In the genomic region with DNA sequence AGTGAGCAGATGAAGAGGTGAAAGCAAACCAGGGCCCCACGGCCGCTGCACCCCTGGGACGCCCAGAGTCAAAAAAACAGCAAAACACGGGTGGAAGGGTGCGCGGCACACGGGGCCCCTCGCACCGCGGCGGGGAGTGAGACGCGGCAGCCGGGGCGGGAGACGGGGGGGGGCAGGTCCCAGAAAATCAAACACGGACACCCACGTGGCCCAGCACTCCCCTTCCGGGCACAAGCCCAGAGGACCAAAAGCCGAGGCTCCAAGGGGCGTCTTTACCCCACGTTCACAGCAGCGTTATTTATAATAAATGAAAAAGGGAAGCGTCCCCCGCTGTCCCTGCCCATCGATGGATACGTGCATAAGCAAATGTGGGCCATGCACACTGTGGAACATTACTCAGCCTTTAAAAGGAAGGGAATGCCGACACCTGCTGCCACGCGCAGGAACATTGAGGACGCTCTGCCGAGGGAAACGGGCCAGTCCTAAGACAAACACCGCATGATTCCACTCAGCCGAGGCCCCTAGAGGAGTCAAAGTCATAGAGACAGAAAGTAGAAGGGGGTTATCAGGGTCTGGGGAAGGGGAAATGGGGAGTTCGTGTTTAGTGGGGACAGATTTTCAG, we compare ENCODE assay signal across 8 cellular contexts. TPM values are rescaled to one million over a fixed set of nuclear protein-coding genes. Genes with fewer than 3 reads are reported as not detected.
DNase-seq lines count a peak whose midpoint lies in the region; FAIRE-seq and TF ChIP-seq lines count a peak whose summit lies in the region.

No MANE protein-coding gene starts in this region.

- H3K27ac Mint-ChIP-seq in brain: peak overlapping the region in 3 of 5 experiments; percentile 41 to 92 (median 89)

- 37% methylated on average over 36 of the region's 36 CpGs for WGBS in liver

- peaks cover 0 to 16% (median 10%) of the 10 kb centered on the region in 4 donors for H3K36me3 ChIP-seq in liver (ENCODE audit: control insufficient read depth in 4 of 4, insufficient read depth in 3 of 4, low read depth in 1 of 4, low read length in 3 of 4)

- no peak for TF ChIP-seq RAD21 in liver (IDR thresholded peaks at IDR 0.05)

- H3K27ac ChIP-seq in liver (ENCODE audit: low read depth in 1 of 2, low read length in 2 of 2) (no peak overlapping the region), substantia nigra (ENCODE audit: low read depth, low read length, poor library complexity, severe bottlenecking) (peak overlapping the region; percentile 73)

- peaks cover 11% of the 10 kb centered on the region for H3K27me3 Mint-ChIP-seq in brain

- DNase-seq in activated CD8-positive, alpha-beta memory T cell treated with anti-CD3 and anti-CD28 coated beads, Interleukin-2, amount 50 U/mL, for 4 hours: peak; percentile 35
- DNase-seq in activated CD8-positive, alpha-beta memory T cell treated with anti-CD3 and anti-CD28 coated beads, Interleukin-2, amount 50 U/mL, for 48 hours: no peak
- no peak for DNase-seq in Jurkat, Clone E6-1 (ENCODE audit: low read depth, low spot score)
- DNase-seq in substantia nigra (lab: John Stamatoyannopoulos, UW) (no peak), RCC 7860 (ENCODE audit: low spot score) (no peak), RPMI8226 (no peak)

- H3K9me3 Mint-ChIP-seq in brain: no peaks in the 10 kb centered on the region

- H3K9me3 ChIP-seq in liver (ENCODE audit: control insufficient read depth in 4 of 4, low read length in 3 of 4): no peaks in the 10 kb centered on the region

- H3K4me1 Mint-ChIP-seq in brain: peaks cover 30% of the 10 kb centered on the region

- no peaks in the 10 kb centered on the region for H3K27me3 ChIP-seq in liver (ENCODE audit: control insufficient read depth in 4 of 4, insufficient read depth in 4 of 4, low read length in 3 of 4)

- H3K4me1 ChIP-seq in liver (ENCODE audit: control insufficient read depth in 4 of 4, insufficient read depth in 4 of 4, low read length in 3 of 4): peaks cover 9 to 22% (median 17%) of the 10 kb centered on the region in 4 donors

- H3K9ac ChIP-seq in liver (ENCODE audit: low read depth in 1 of 2, low read length in 2 of 2): peak overlapping the region in 1 of 2 donors; percentile 80

- peaks cover 11% of the 10 kb centered on the region for H3K36me3 Mint-ChIP-seq in brain

- H3K4me3 ChIP-seq in Jurkat, Clone E6-1 (ENCODE audit: low read length): peak overlapping the region; percentile 92
- peak overlapping the region; percentile 54 to 97 (median 81) for H3K4me3 ChIP-seq in liver (ENCODE audit: low read depth in 1 of 3, low read length in 3 of 3)

- peak overlapping the region; percentile 94 to 100 (median 97) for H3K4me3 Mint-ChIP-seq in brain

- FAIRE-seq in RCC 7860 (lab: Jason Lieb, UNC): no peak

- TF ChIP-seq CTCF in brain (conservative IDR thresholded peaks at IDR 0.05) (no peak), liver (IDR thresholded peaks at IDR 0.05; ENCODE audit: low read depth, low read length, missing input control) (no peak)

TF ChIP-seq in liver, 16 proteins besides CTCF, POLR2A, EP300 and RAD21:
- TF ChIP-seq EGR1 (IDR thresholded peaks at IDR 0.05; ENCODE audit: low read depth in 2 of 2): no peak
- TF ChIP-seq HNF4A (conservative IDR thresholded peaks at IDR 0.05): no peak
- TF ChIP-seq, protein P1, sequence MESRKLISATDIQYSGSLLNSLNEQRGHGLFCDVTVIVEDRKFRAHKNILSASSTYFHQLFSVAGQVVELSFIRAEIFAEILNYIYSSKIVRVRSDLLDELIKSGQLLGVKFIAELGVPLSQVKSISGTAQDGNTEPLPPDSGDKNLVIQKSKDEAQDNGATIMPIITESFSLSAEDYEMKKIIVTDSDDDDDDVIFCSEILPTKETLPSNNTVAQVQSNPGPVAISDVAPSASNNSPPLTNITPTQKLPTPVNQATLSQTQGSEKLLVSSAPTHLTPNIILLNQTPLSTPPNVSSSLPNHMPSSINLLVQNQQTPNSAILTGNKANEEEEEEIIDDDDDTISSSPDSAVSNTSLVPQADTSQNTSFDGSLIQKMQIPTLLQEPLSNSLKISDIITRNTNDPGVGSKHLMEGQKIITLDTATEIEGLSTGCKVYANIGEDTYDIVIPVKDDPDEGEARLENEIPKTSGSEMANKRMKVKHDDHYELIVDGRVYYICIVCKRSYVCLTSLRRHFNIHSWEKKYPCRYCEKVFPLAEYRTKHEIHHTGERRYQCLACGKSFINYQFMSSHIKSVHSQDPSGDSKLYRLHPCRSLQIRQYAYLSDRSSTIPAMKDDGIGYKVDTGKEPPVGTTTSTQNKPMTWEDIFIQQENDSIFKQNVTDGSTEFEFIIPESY (IDR thresholded peaks at IDR 0.05): no peak
- no peak for TF ChIP-seq HNF4G (IDR thresholded peaks at IDR 0.05)
- TF ChIP-seq YY1 (IDR thresholded peaks at IDR 0.05): no peak
- TF ChIP-seq JUND (IDR thresholded peaks at IDR 0.05): no peak
- TF ChIP-seq FOXA1 (IDR thresholded peaks at IDR 0.05): no peak
- TF ChIP-seq TAF1 (conservative IDR thresholded peaks at IDR 0.05): no peak
- no peak for TF ChIP-seq SP1 (IDR thresholded peaks at IDR 0.05)
- no peak for TF ChIP-seq GABPA (IDR thresholded peaks at IDR 0.05 in 1 of 2, conservative IDR thresholded peaks at IDR 0.05 in 1 of 2)
TF ChIP-seq in liver: peak in this region for 0.

RNA-seq across cellular contexts. Expression of a gene that starts 0.7 kb away (rescaled TPM):
- polyA plus RNA-seq in Jurkat, Clone E6-1 (2012; ENCODE audit: insufficient read depth, insufficient read length): 216 TPM
- 249 TPM for polyA plus RNA-seq in brain (ENCODE audit: insufficient read depth, low read depth, low replicate concordance)
- total RNA-seq in liver: 10 to 100 TPM; 12.9 to 82.4 TPM
- polyA plus RNA-seq in liver: 100 to 1,000 TPM in 1 of 2 donors, 10 to 100 TPM in 1; 76.8 to 138 TPM

RNA-seq across cellular contexts. Expression of a gene that starts 3.7 kb away (rescaled TPM):
- polyA plus RNA-seq in Jurkat, Clone E6-1 (2012; ENCODE audit: insufficient read depth, insufficient read length): not detected
- polyA plus RNA-seq in brain (ENCODE audit: insufficient read depth, low read depth, low replicate concordance) (3.5 TPM), liver (not detected)
- not detected for total RNA-seq in liver
